Comparison of ENCODE assay signal across 8 cellular contexts in the genomic region with DNA sequence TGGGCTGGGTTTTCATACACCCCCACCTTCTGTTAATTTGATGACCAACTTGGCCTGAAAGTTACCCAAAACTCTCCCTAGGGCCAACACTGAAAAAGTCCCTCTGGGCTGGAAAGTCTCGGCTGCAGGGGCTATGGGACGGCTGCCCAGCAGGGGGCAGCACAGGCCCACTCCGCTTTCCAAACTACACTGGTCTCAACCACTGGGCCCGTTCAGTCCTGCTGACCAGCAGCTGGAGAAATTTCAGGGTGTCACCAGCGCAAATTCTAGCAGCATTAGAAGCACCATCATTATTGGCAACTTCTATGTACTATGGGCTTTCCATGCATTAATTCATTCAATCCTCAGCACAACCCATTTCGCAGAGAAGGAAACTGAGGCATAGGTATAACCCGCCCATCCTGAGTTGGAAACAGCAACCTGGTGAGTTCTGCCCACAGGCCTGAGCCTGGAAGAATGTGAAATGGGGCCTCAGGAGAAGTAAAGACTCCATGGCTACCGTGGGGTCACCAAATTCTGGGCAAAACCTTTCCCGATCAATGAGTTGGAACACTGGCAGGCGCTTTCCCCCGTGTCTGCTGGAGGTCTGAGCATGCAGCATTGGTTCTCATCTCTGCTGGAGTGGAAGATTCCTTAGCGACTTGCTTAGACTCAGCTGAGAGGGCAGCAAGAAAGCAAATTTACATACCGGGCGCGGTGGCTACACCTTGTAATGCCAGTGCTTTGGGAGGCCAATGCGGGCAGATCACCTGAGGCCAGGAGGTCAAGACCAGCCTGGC. TPM values are rescaled to one million over a fixed set of nuclear protein-coding genes. Genes with fewer than 3 reads are reported as not detected.
DNase-seq lines count a peak whose midpoint lies in the region; ATAC-seq and TF ChIP-seq lines count a peak whose summit lies in the region.

No MANE protein-coding gene starts in this region.

- no peak overlapping the region for H3K27ac Mint-ChIP-seq in Calu3 (ENCODE audit: unreplicated experiment)

- BruUV-seq in Calu3 (replicated peaks; lab: Mats Ljungman, UMichigan), result no TSS peak

- no peak for TF ChIP-seq POLR2A in upper lobe of left lung (IDR thresholded peaks at IDR 0.05)

- ATAC-seq in GM21515 (IDR thresholded peaks at IDR 0.05; ENCODE audit: unreplicated experiment) (peak; percentile 60), upper lobe of left lung (ENCODE audit: low FRiP score in 2 of 2) (peak; percentile 58 to 73), GM18870 (IDR thresholded peaks at IDR 0.05; ENCODE audit: unreplicated experiment) (no peak)

- no peaks in the 10 kb centered on the region for H3K27me3 ChIP-seq in neutrophil
- H3K27me3 ChIP-seq in upper lobe of left lung, result no peaks in the 10 kb centered on the region

- H3K36me3 Mint-ChIP-seq in Calu3 (ENCODE audit: insufficient read depth, unreplicated experiment), result no peaks in the 10 kb centered on the region

- peak; percentile 23 for DNase-seq in Calu3
- DNase-seq in NCI-H69 (lab: John Stamatoyannopoulos, UW), result peak; percentile 47
- DNase-seq in activated T-cell treated with anti-CD3 and anti-CD28 coated beads for 24 hours (ENCODE audit: low read depth), result peak; percentile 38
- peak; percentile 24 for DNase-seq in fibroblast of gingiva (ENCODE audit: low read depth)
- peak; percentile 61 to 88 for DNase-seq in upper lobe of left lung

- H3K4me1 ChIP-seq in neutrophil (ENCODE audit: control insufficient read depth in 1 of 2, insufficient read depth in 1 of 2, low read depth in 1 of 2, low read length in 1 of 2) (peaks cover 19 to 23% of the 10 kb centered on the region in 2 experiments), upper lobe of left lung (no peaks in the 10 kb centered on the region)

- no peaks in the 10 kb centered on the region for H3K4me1 Mint-ChIP-seq in Calu3 (ENCODE audit: low read depth, unreplicated experiment)

- H3K27ac ChIP-seq in neutrophil (peak overlapping the region; percentile 76), upper lobe of left lung (no peak overlapping the region)

- no peaks in the 10 kb centered on the region for H3K9me3 ChIP-seq in neutrophil
- no peaks in the 10 kb centered on the region for H3K9me3 ChIP-seq in upper lobe of left lung

- 65 to 89% methylated on average over 9 to 15 of the region's 16 CpGs for WGBS in upper lobe of left lung, 2 donors

- peaks cover 99% of the 10 kb centered on the region for H3K36me3 ChIP-seq in neutrophil
- peaks cover 38 to 100% (median 87%) of the 10 kb centered on the region in 4 donors for H3K36me3 ChIP-seq in upper lobe of left lung

- CTCF ChIA-PET in Calu3 (lab: Charles Lee), result no interaction called here

- TF ChIP-seq EP300 in upper lobe of left lung (IDR thresholded peaks at IDR 0.05), result no peak

- H3K4me3 ChIP-seq in neutrophil (ENCODE audit: low read depth in 1 of 2, low read length in 1 of 2), result no peak overlapping the region
- H3K4me3 ChIP-seq in upper lobe of left lung, result no peak overlapping the region

- intact Hi-C loops in Calu3 (cut with micrococcal nuclease; ENCODE audit: unreplicated experiment), result no loop called here

- H3K9me3 Mint-ChIP-seq in Calu3 (ENCODE audit: low read depth, unreplicated experiment), result no peaks in the 10 kb centered on the region

- peak; percentile 46 for TF ChIP-seq CTCF in Calu3 (IDR thresholded peaks at IDR 0.05; ENCODE audit: unreplicated experiment)
- peak; percentile 73 for TF ChIP-seq CTCF in neutrophil (IDR thresholded peaks at IDR 0.05)
- peak; percentile 64 to 79 (median 71) for TF ChIP-seq CTCF in upper lobe of left lung (IDR thresholded peaks at IDR 0.05)

- no peak overlapping the region for H3K4me3 Mint-ChIP-seq in Calu3 (ENCODE audit: low read depth, unreplicated experiment)

- no peaks in the 10 kb centered on the region for H3K27me3 Mint-ChIP-seq in Calu3 (ENCODE audit: unreplicated experiment)

RNA-seq across cellular contexts. Expression of a gene that starts 9.7 kb away (rescaled TPM):
- total RNA-seq in Calu3 (2022) (not detected in 2 replicates), upper lobe of left lung (1 to 10 TPM in 4 of 6 donors, not detected in 2; 2.2 to 5.5 (median 4.0) TPM)

RNA-seq across cellular contexts. Expression of a gene that starts 16.4 kb away (rescaled TPM):
- not detected in 2 replicates for total RNA-seq in Calu3 (2022)
- total RNA-seq in upper lobe of left lung, result 10 to 100 TPM in 4 of 6 donors, 1 to 10 TPM in 1, not detected in 1; 1.8 to 17.9 (median 12.0) TPM

RNA-seq across cellular contexts. Expression of a gene that starts 48.5 kb away (rescaled TPM):
- total RNA-seq in Calu3 (2022), result 3.9 and 5.8 TPM in 2 replicates
- total RNA-seq in upper lobe of left lung, result 100 to 1,000 TPM in 1 of 6 donors, 10 to 100 TPM in 5; 38.3 to 152 (median 61.5) TPM

Comparison
In these comparisons a context has a peak if more than half of its experiments do, and no peak if none do; other contexts are left out.
1. DNase-seq: peak in every context shown above with its lines; median percentile 74 in upper lobe of left lung; 47 in NCI-H69; 38 in activated T-cell treated with anti-CD3 and anti-CD28 coated beads for 24 hours; 24 in fibroblast of gingiva; 23 in Calu3.